In genomic region chr3:52079958-52080357, GRCh38 we compare ENCODE assay signal across 8 cellular contexts.
"Had no signal": no experiment of that assay in that cellular context is flagged by ENCODE, and none has a peak within 500 bp of the region (broad histone marks: within the 10 kb centered on the region; RNA-seq: fewer than 3 reads in every experiment).

No MANE protein-coding gene starts in this region.

- H3K27ac Mint-ChIP-seq: GM23338 had no signal

- ATAC-seq: GM23338 had no signal

- H2AFZ ChIP-seq: GM23338 had no signal

- H3K4me3 ChIP-seq: GM23338 had no signal

- H3K4me2 ChIP-seq: GM23338, KMS-11 had no signal

- FAIRE-seq: H1, H54, HTR-8/SVneo had no signal

- H3K4me1 Mint-ChIP-seq: GM23338, H9 had no signal

- DNase-seq: H9, HCEC 1CT, KBM-7 had no signal

- H3K4me3 Mint-ChIP-seq: GM23338, H9 had no signal

- H3K9ac ChIP-seq: KMS-11 had no signal

- H3K9me3 Mint-ChIP-seq: GM23338, H9 had no signal

- H3K27ac ChIP-seq: KMS-11 had no signal
